Comparison of ENCODE assay signal across 1 cellular context in the genomic region with DNA sequence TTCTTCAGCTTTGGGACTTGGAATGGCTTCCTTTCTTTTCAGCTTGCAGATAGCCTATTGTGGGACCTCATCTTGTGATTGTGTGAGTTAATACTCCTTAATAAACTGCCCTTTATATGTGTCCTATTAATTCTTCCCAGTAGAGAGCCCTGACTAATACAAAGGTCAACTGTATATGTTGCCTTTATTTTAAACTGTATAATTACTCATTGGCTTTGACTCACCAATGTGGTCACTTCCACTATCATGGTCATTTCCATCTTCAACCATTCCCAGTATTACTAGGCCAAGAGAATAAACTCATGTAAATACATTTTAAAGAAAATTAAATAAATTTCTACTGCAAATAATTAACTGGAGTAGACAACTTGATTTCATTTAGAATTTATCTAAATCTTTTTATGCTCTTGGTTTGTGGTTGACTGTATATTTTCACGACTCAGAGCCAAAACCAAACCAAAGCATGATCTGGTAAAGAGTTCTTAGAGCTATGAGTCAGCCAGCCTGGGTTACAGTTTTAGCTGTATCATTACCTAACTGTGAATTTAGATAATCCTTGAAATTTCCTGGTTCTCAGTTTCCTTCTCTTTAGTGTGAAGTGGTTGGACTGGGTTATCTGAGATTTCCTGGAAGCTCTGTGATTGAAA.
TF ChIP-seq lines count a peak whose summit lies in the region.

No MANE protein-coding gene starts in this region.

TF ChIP-seq in IMR-90, 13 proteins besides CTCF, POLR2A, EP300 and RAD21 (continued from another document):
- TF ChIP-seq, protein P1, sequence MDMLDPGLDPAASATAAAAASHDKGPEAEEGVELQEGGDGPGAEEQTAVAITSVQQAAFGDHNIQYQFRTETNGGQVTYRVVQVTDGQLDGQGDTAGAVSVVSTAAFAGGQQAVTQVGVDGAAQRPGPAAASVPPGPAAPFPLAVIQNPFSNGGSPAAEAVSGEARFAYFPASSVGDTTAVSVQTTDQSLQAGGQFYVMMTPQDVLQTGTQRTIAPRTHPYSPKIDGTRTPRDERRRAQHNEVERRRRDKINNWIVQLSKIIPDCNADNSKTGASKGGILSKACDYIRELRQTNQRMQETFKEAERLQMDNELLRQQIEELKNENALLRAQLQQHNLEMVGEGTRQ (IDR thresholded peaks at IDR 0.05; ENCODE audit: low read depth, low read length): no peak
- TF ChIP-seq, protein P2, sequence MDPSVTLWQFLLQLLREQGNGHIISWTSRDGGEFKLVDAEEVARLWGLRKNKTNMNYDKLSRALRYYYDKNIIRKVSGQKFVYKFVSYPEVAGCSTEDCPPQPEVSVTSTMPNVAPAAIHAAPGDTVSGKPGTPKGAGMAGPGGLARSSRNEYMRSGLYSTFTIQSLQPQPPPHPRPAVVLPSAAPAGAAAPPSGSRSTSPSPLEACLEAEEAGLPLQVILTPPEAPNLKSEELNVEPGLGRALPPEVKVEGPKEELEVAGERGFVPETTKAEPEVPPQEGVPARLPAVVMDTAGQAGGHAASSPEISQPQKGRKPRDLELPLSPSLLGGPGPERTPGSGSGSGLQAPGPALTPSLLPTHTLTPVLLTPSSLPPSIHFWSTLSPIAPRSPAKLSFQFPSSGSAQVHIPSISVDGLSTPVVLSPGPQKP (IDR thresholded peaks at IDR 0.05; ENCODE audit: borderline replicate concordance, low read depth, low read length): no peak
- TF ChIP-seq RCOR1 (IDR thresholded peaks at IDR 0.05; ENCODE audit: insufficient replicate concordance, low read length): no peak
- TF ChIP-seq CEBPB (IDR thresholded peaks at IDR 0.05; ENCODE audit: low read depth, low read length): no peak
- TF ChIP-seq FOS (IDR thresholded peaks at IDR 0.05; ENCODE audit: low read depth, low read length): no peak; the same call in 1 of the 2 replicates
- TF ChIP-seq NFE2L2 (IDR thresholded peaks at IDR 0.05; ENCODE audit: low read depth, low read length): no peak
- TF ChIP-seq MAFK (IDR thresholded peaks at IDR 0.05; ENCODE audit: low read depth, low read length): no peak
- no peak for TF ChIP-seq BHLHE40 (IDR thresholded peaks at IDR 0.05; ENCODE audit: low read depth, low read length)
